ENCODE assay signal across 21 cellular contexts in genomic region chr21:28588997-28589396, GRCh38.
"Had no signal": no experiment of that assay in that cellular context is flagged by ENCODE, and none has a peak within 500 bp of the region (broad histone marks: within the 10 kb centered on the region; RNA-seq: fewer than 3 reads in every experiment).

No MANE protein-coding gene starts in this region.

- FAIRE-seq: colon, pancreas had no signal

- H3K4me3 ChIP-seq: esophagus squamous epithelium, gastroesophageal sphincter, left lung, lower lobe of right lung, pancreas, prostate gland, right lobe of liver, thoracic aorta, transverse colon had no signal

- H3K9me3 ChIP-seq: esophagus squamous epithelium, gastroesophageal sphincter, pancreas, prostate gland, right lobe of liver, thoracic aorta, transverse colon had no signal

- H3K4me1 ChIP-seq: esophagus squamous epithelium, gastroesophageal sphincter, left lung, lower lobe of right lung, pancreas, prostate gland, right lobe of liver, transverse colon had no signal

- H3K36me3 ChIP-seq: esophagus squamous epithelium, gastroesophageal sphincter, left lung, lower lobe of right lung, pancreas, prostate gland, right lobe of liver, thoracic aorta, transverse colon had no signal

- H3K27ac ChIP-seq: esophagus squamous epithelium, gastroesophageal sphincter, left lung, lower lobe of right lung, pancreas, prostate gland, right lobe of liver, thoracic aorta, transverse colon had no signal

- DNase-seq: dermis blood vessel endothelial cell; esophagus squamous epithelium; foreskin fibroblast; glutamatergic neuron; islet precursor cell; left lung; lower lobe of right lung; mesenchymal stem cell; midbrain; occipital lobe; pancreas; retina; right lobe of liver; stimulated activated CD4-positive, alpha-beta T cell treated with anti-CD3 and anti-CD28 coated beads, Interleukin-4, amount 100 ng/mL, for 24 hours; stimulated activated naive CD8-positive, alpha-beta T cell treated with anti-CD3 and anti-CD28 coated beads, Interleukin-15, amount 100 ng/mL, for 72 hours; transverse colon had no signal

- ATAC-seq: gastroesophageal sphincter; left lung; lower lobe of right lung; pancreas; right lobe of liver; stimulated activated memory B cell treated with anti-CD40 and anti-IgM and Interleukin-4, amounts not matched to agents 10 μg/mL and 1 μg/mL and 100 μg/mL, for 72 hours; stimulated activated naive CD8-positive, alpha-beta T cell treated with anti-CD3 and anti-CD28 coated beads, Interleukin-15, amount 100 ng/mL, for 72 hours had no signal

- H3K27me3 ChIP-seq: esophagus squamous epithelium, gastroesophageal sphincter, left lung, pancreas, right lobe of liver, transverse colon had no signal
